ENCODE assay signal across 15 cellular contexts in genomic region chr11:134215836-134216235, GRCh38. TPM values are rescaled to one million over a fixed set of nuclear protein-coding genes. Genes with fewer than 3 reads are reported as not detected.
A peak's percentile ranks its signal among the peaks of the same experiment; 100 is the strongest.
DNase-seq lines count a peak whose midpoint lies in the region; ATAC-seq lines count a peak whose summit lies in the region.
"Had no signal": no experiment of that assay in that cellular context is flagged by ENCODE, and none has a peak within 500 bp of the region (broad histone marks: within the 10 kb centered on the region; RNA-seq: fewer than 3 reads in every experiment).

No MANE protein-coding gene starts in this region.

- H3K27me3 Mint-ChIP-seq in activated naive CD4-positive, alpha-beta T cell treated with anti-CD3 and anti-CD28 coated beads, Interleukin-2, amount 10 ng/mL, durations not matched to agents 7 days and 5 days: no peaks in the 10 kb centered on the region
- no peaks in the 10 kb centered on the region for H3K27me3 Mint-ChIP-seq in T-helper 17 cell
- H3K27me3 Mint-ChIP-seq: CD4-positive, CD25-positive, alpha-beta regulatory T cell had no signal

- H3K4me3 Mint-ChIP-seq in activated naive CD4-positive, alpha-beta T cell treated with anti-CD3 and anti-CD28 coated beads, Interleukin-2, amount 10 ng/mL, durations not matched to agents 7 days and 5 days: no peak overlapping the region
- H3K4me3 Mint-ChIP-seq in T-helper 17 cell: no peak overlapping the region
- H3K4me3 Mint-ChIP-seq: CD4-positive, CD25-positive, alpha-beta regulatory T cell; GM23338; H9 had no signal

- H3K9me3 ChIP-seq in T-helper 17 cell (ENCODE audit: control insufficient read depth, low read length, poor library complexity, severe bottlenecking): no peaks in the 10 kb centered on the region
- H3K9me3 ChIP-seq: BLaER1 treated with 17β-estradiol and CSF1 and Interleukin-3, amounts not matched to agents 10 nM and 100 nM had no signal

- H3K4me1 Mint-ChIP-seq in activated naive CD4-positive, alpha-beta T cell treated with anti-CD3 and anti-CD28 coated beads, Interleukin-2, amount 10 ng/mL, durations not matched to agents 7 days and 5 days: peaks cover 52% of the 10 kb centered on the region
- peaks cover 33% of the 10 kb centered on the region for H3K4me1 Mint-ChIP-seq in T-helper 17 cell
- H3K4me1 Mint-ChIP-seq: GM23338, H9 had no signal

- CTCF ChIA-PET in activated naive CD4-positive, alpha-beta T cell treated with anti-CD3 and anti-CD28 coated beads, Interleukin-2, amount 10 ng/mL, durations not matched to agents 7 days and 5 days (lab: Charles Lee): no interaction called here

- ATAC-seq in T-helper 17 cell: no peak
- no peak for ATAC-seq in HG02970 (IDR thresholded peaks at IDR 0.05; ENCODE audit: low FRiP score, unreplicated experiment)
- ATAC-seq: GM23338, HepG2 had no signal

- no peaks in the 10 kb centered on the region for H3K9me3 Mint-ChIP-seq in activated naive CD4-positive, alpha-beta T cell treated with anti-CD3 and anti-CD28 coated beads, Interleukin-2, amount 10 ng/mL, durations not matched to agents 7 days and 5 days
- H3K9me3 Mint-ChIP-seq: GM23338, H9 had no signal

- H3K36me3 Mint-ChIP-seq in activated naive CD4-positive, alpha-beta T cell treated with anti-CD3 and anti-CD28 coated beads, Interleukin-2, amount 10 ng/mL, durations not matched to agents 7 days and 5 days: peaks cover 59% of the 10 kb centered on the region
- H3K36me3 Mint-ChIP-seq in T-helper 17 cell (ENCODE audit: low read depth): peaks cover 20% of the 10 kb centered on the region

- peak overlapping the region; percentile 43 for H3K27ac Mint-ChIP-seq in activated naive CD4-positive, alpha-beta T cell treated with anti-CD3 and anti-CD28 coated beads, Interleukin-2, amount 10 ng/mL, durations not matched to agents 7 days and 5 days
- peak overlapping the region; percentile 51 for H3K27ac Mint-ChIP-seq in T-helper 17 cell
- H3K27ac Mint-ChIP-seq: GM23338 had no signal

- no peak for DNase-seq in activated naive CD4-positive, alpha-beta T cell treated with anti-CD3 and anti-CD28 coated beads, Interleukin-2, amount 10 ng/mL, durations not matched to agents 7 days and 5 days
- no peak for DNase-seq in activated naive CD4-positive, alpha-beta T cell (lab: John Stamatoyannopoulos, UW)
- DNase-seq in T-helper 17 cell: no peak
- DNase-seq in fibroblast of peridontal ligament (ENCODE audit: extremely low read depth): peak; percentile 67
- peak; percentile 40 for DNase-seq in superior temporal gyrus (ENCODE audit: extremely low spot score)
- DNase-seq in NCI-H1694 (lab: John Stamatoyannopoulos, UW): no peak
- no peak for DNase-seq in NCI-H446 treated with DMSO at 0.1 percent for 48 hours (lab: John Stamatoyannopoulos, UW)
- DNase-seq: AML-193; CD4-positive, CD25-positive, alpha-beta regulatory T cell; DMS53; H9 had no signal

RNA-seq across cellular contexts. Expression of gene NCAPD3, which starts 7.9 kb away (rescaled TPM):
- 10 to 100 TPM; 26.8 to 31.4 TPM for total RNA-seq in T-helper 17 cell

RNA-seq across cellular contexts. Expression of gene VPS26B, which starts 8.6 kb away (rescaled TPM):
- total RNA-seq in T-helper 17 cell: 10 to 100 TPM; 49.9 to 51.1 TPM

RNA-seq across cellular contexts. Expression of gene THYN1, which starts 37.3 kb away (rescaled TPM):
- total RNA-seq in T-helper 17 cell: 10 to 100 TPM; 32.9 to 36.5 TPM

RNA-seq across cellular contexts. Expression of gene ACAD8, which starts 37.5 kb away (rescaled TPM):
- total RNA-seq in T-helper 17 cell: 10 to 100 TPM; 20.3 to 23.6 TPM

Comparison
In these comparisons a context has a peak if more than half of its experiments do, and no peak if none do; other contexts are left out.
1. DNase-seq: peak in fibroblast of peridontal ligament (single experiment) and superior temporal gyrus (single experiment); none in activated naive CD4-positive, alpha-beta T cell treated with anti-CD3 and anti-CD28 coated beads, Interleukin-2, amount 10 ng/mL, durations not matched to agents 7 days and 5 days (single experiment), activated naive CD4-positive, alpha-beta T cell (0 of 4), T-helper 17 cell (0 of 3), NCI-H1694 (single experiment) and NCI-H446 treated with DMSO at 0.1 percent for 48 hours (single experiment).